Comparison of ENCODE assay signal across 8 cellular contexts in the genomic region with DNA sequence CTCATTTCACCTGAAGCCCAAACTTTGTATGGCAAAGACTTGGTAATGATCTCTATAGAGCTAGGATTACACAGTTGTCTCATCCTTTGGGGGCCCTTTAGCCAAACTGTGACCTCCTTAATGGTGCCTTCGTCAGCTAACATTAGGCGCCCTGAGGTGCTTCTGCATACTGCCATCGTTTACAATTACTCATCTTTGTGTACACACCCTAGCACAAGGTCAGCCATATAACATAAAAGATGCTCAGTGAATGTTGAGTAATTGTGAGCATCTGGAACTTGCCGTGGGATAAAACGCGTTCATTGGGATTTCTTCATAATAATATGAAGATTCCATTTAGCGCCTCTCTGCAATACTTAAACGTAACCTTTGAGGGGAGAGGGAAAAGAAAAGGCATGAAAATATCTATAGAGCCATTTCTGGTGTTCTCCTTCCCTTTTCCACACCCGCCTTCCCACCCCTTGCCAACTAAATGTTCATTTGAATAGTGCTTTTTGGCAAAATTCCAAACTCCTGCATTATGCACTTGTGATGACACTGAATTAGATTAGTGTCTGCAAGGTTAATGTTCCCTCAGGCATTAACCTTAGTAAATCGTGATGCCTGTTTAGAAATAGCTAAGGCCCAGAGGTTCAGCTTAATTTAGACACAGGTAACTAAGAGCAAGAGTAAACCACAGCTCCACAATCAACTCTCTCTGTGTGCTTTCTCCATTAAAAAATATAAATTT. TPM values are rescaled to one million over a fixed set of nuclear protein-coding genes. Genes with fewer than 3 reads are reported as not detected.
A peak's percentile ranks its signal among the peaks of the same experiment; 100 is the strongest.
DNase-seq lines count a peak whose midpoint lies in the region; ATAC-seq and TF ChIP-seq lines count a peak whose summit lies in the region.

No MANE protein-coding gene starts in this region.

- H3K4me2 ChIP-seq in PC-9: peak overlapping the region; percentile 91

- no peak for ATAC-seq in stimulated activated naive CD8-positive, alpha-beta T cell treated with anti-CD3 and anti-CD28 coated beads, Interleukin-15, Interleukin-2, amounts not matched to agents 100 U/mL and 50 U/mL, for 24 hours
- ATAC-seq in GM19463 (IDR thresholded peaks at IDR 0.05; ENCODE audit: unreplicated experiment): no peak

- CTCF ChIA-PET in PC-9 (lab: Charles Lee): interaction anchor here (0.6 kb wide), 1 partner anchor 170 kb away, joined by 3 read pairs; no protein-coding TSS in a partner anchor

- no peaks in the 10 kb centered on the region for H3K9me2 ChIP-seq in PC-9 (ENCODE audit: insufficient read depth)

- DNase-seq in stimulated activated naive CD8-positive, alpha-beta T cell treated with anti-CD3 and anti-CD28 coated beads, Interleukin-15, Interleukin-2, amounts not matched to agents 100 U/mL and 50 U/mL, for 24 hours: no peak
- DNase-seq in PC-9: peak; percentile 7 to 70
- DNase-seq in endothelial cell (ENCODE audit: low spot score): no peak
- DNase-seq in osteocyte (ENCODE audit: extremely low spot score, unreplicated experiment): no peak
- no peak for DNase-seq in Kasumi-1 (lab: John Stamatoyannopoulos, UW)
- no peak for DNase-seq in SKM-1 treated with dmso at 0.1 percent for 144 hours (lab: John Stamatoyannopoulos, UW; ENCODE audit: unreplicated experiment)

- peak overlapping the region; percentile 75 for H3K4me3 ChIP-seq in PC-9

- H3K4me1 ChIP-seq in PC-9 (replicated peaks; ENCODE audit: insufficient read depth): peaks cover 21% of the 10 kb centered on the region

- H3K4me3 Mint-ChIP-seq in stimulated activated naive CD8-positive, alpha-beta T cell treated with anti-CD3 and anti-CD28 coated beads, Interleukin-15, Interleukin-2, amounts not matched to agents 100 ng/mL and 50 ng/mL, for 24 hours: peak overlapping the region; percentile 95
- H3K4me3 Mint-ChIP-seq in endothelial cell (ENCODE audit: unreplicated experiment): peak overlapping the region; percentile 93
- peak overlapping the region; percentile 96 for H3K4me3 Mint-ChIP-seq in osteocyte (ENCODE audit: unreplicated experiment)

- H2AFZ ChIP-seq in PC-9: peak overlapping the region; percentile 88

- H3K27ac ChIP-seq in PC-9: peak overlapping the region; percentile 64

- peaks cover 36% of the 10 kb centered on the region for H3K4me1 Mint-ChIP-seq in stimulated activated naive CD8-positive, alpha-beta T cell treated with anti-CD3 and anti-CD28 coated beads, Interleukin-15, Interleukin-2, amounts not matched to agents 100 ng/mL and 50 ng/mL, for 24 hours (ENCODE audit: low read depth)
- peaks cover 15% of the 10 kb centered on the region for H3K4me1 Mint-ChIP-seq in endothelial cell (ENCODE audit: unreplicated experiment)
- H3K4me1 Mint-ChIP-seq in osteocyte (ENCODE audit: unreplicated experiment): peaks cover 28% of the 10 kb centered on the region

- H3K9me3 ChIP-seq in PC-9 (ENCODE audit: insufficient read depth, low read depth): no peaks in the 10 kb centered on the region

- H3K36me3 Mint-ChIP-seq in stimulated activated naive CD8-positive, alpha-beta T cell treated with anti-CD3 and anti-CD28 coated beads, Interleukin-15, Interleukin-2, amounts not matched to agents 100 ng/mL and 50 ng/mL, for 24 hours (ENCODE audit: low read depth): peaks cover 16% of the 10 kb centered on the region
- H3K36me3 Mint-ChIP-seq in endothelial cell (ENCODE audit: low read depth, unreplicated experiment) (peaks cover 5% of the 10 kb centered on the region), osteocyte (ENCODE audit: unreplicated experiment) (peaks cover 2% of the 10 kb centered on the region)

- no peaks in the 10 kb centered on the region for H3K36me3 ChIP-seq in PC-9 (ENCODE audit: low read depth)

- peaks cover 46% of the 10 kb centered on the region for H3K79me2 ChIP-seq in PC-9 (ENCODE audit: low read depth)

- peaks cover 10% of the 10 kb centered on the region for H4K20me1 ChIP-seq in PC-9 (ENCODE audit: insufficient read depth)

- peaks cover 14% of the 10 kb centered on the region for H3F3A ChIP-seq in PC-9 (ENCODE audit: insufficient read depth, low read depth)

- intact Hi-C loops in PC-9 (cut with micrococcal nuclease; ENCODE audit: unreplicated experiment): loop anchor here (2.0 to 10.0 kb wide), 3 partner anchors 56 to 381 kb away; no protein-coding TSS in a partner anchor

- POLR2A ChIA-PET in PC-9 (lab: Charles Lee; ENCODE audit: unreplicated experiment): interaction anchor here (0.6 to 0.7 kb wide), 3 partner anchors 232 to 393 kb away, joined by 3 to 5 read pairs (median 4); no protein-coding TSS in a partner anchor

- peak overlapping the region; percentile 98 for H3K27ac Mint-ChIP-seq in stimulated activated naive CD8-positive, alpha-beta T cell treated with anti-CD3 and anti-CD28 coated beads, Interleukin-15, Interleukin-2, amounts not matched to agents 100 ng/mL and 50 ng/mL, for 24 hours
- peak overlapping the region; percentile 68 for H3K27ac Mint-ChIP-seq in endothelial cell (ENCODE audit: unreplicated experiment)
- peak overlapping the region; percentile 95 for H3K27ac Mint-ChIP-seq in osteocyte (ENCODE audit: unreplicated experiment)

- no peaks in the 10 kb centered on the region for H3K9me3 Mint-ChIP-seq in stimulated activated naive CD8-positive, alpha-beta T cell treated with anti-CD3 and anti-CD28 coated beads, Interleukin-15, Interleukin-2, amounts not matched to agents 100 ng/mL and 50 ng/mL, for 24 hours
- H3K9me3 Mint-ChIP-seq in endothelial cell (ENCODE audit: unreplicated experiment): no peaks in the 10 kb centered on the region
- H3K9me3 Mint-ChIP-seq in osteocyte (ENCODE audit: unreplicated experiment): no peaks in the 10 kb centered on the region

- no peaks in the 10 kb centered on the region for H3K27me3 Mint-ChIP-seq in stimulated activated naive CD8-positive, alpha-beta T cell treated with anti-CD3 and anti-CD28 coated beads, Interleukin-15, Interleukin-2, amounts not matched to agents 100 ng/mL and 50 ng/mL, for 24 hours
- H3K27me3 Mint-ChIP-seq in endothelial cell (ENCODE audit: unreplicated experiment) (peaks cover 2% of the 10 kb centered on the region), osteocyte (ENCODE audit: unreplicated experiment) (no peaks in the 10 kb centered on the region)

- no TSS peak for BruUV-seq in PC-9 (replicated peaks; lab: Mats Ljungman, UMichigan)

- TF ChIP-seq CTCF in PC-9 (conservative IDR thresholded peaks at IDR 0.05) (no peak), endothelial cell (IDR thresholded peaks at IDR 0.05; ENCODE audit: unreplicated experiment) (no peak), osteocyte (IDR thresholded peaks at IDR 0.05) (no peak)

- no peaks in the 10 kb centered on the region for H3K27me3 ChIP-seq in PC-9 (ENCODE audit: insufficient read depth, low read depth)

RNA-seq across cellular contexts. Expression of a gene that starts 1.0 kb away (rescaled TPM):
- 53.8 and 62.6 TPM in 2 replicates for total RNA-seq in PC-9 (2021)
- total RNA-seq in endothelial cell (ENCODE audit: unreplicated experiment): 34.3 TPM
- 46.2 and 46.3 TPM in 2 replicates for total RNA-seq in osteocyte

Comparison
In these comparisons a context has a peak if more than half of its experiments do, and no peak if none do; other contexts are left out.
1. DNase-seq: peak in PC-9 (2 of 2); none in stimulated activated naive CD8-positive, alpha-beta T cell treated with anti-CD3 and anti-CD28 coated beads, Interleukin-15, Interleukin-2, amounts not matched to agents 100 U/mL and 50 U/mL, for 24 hours (single experiment), endothelial cell (single experiment), osteocyte (single experiment), Kasumi-1 (0 of 2) and SKM-1 treated with dmso at 0.1 percent for 144 hours (single experiment).
2. Peak in every context shown above with its lines, with median percentiles within 50 percentile points of each other: H3K27ac Mint-ChIP-seq and H3K4me3 Mint-ChIP-seq.